8 cellular contexts compared by ENCODE assay signal in genomic region chr11:119018074-119018938, GRCh38. TPM values are rescaled to one million over a fixed set of nuclear protein-coding genes. Genes with fewer than 3 reads are reported as not detected.
DNase-seq lines count a peak whose midpoint lies in the region; ATAC-seq, FAIRE-seq and TF ChIP-seq lines count a peak whose summit lies in the region.

RPS25 (minus strand) TSS chr11:119018343; CDS start chr11:119018284, 59 bp downstream.
TRAPPC4 (plus strand) TSS chr11:119018766; CDS start chr11:119018796, 30 bp downstream.

- WGBS in esophagus squamous epithelium, 2 donors = 1% methylated on average over 19 to 26 of the region's 63 CpGs

- peak; percentile 90 for ATAC-seq in GM21786 (IDR thresholded peaks at IDR 0.05; ENCODE audit: unreplicated experiment)
- peak; percentile 92 for ATAC-seq in activated T-cell treated with anti-CD3 and anti-CD28 coated beads, Interleukin-2, amount 50 U/mL, for 72 hours (replicated peaks in 1 of 2)

- no peaks in the 10 kb centered on the region for H3K27me3 Mint-ChIP-seq in activated T-cell treated with anti-CD3 and anti-CD28 coated beads, Interleukin-2, amount 50 U/mL, for 72 hours (ENCODE audit: low read depth)

- FAIRE-seq in RCC 7860 (lab: Jason Lieb, UNC) = peak; percentile 34

- peak within 1 kb of the TSS; percentile 72 to 87 (median 82) for H3K4me3 ChIP-seq in esophagus squamous epithelium

- H3K27ac Mint-ChIP-seq in activated T-cell treated with anti-CD3 and anti-CD28 coated beads, Interleukin-2, amount 50 U/mL, for 72 hours = peak within 1 kb of the TSS; percentile 99

- no peaks in the 10 kb centered on the region for H3K9me3 Mint-ChIP-seq in activated T-cell treated with anti-CD3 and anti-CD28 coated beads, Interleukin-2, amount 50 U/mL, for 72 hours

- TF ChIP-seq CTCF in esophagus squamous epithelium (IDR thresholded peaks at IDR 0.05) = peak in 1 of 6 experiments; percentile 38

- peaks cover 75% of the 10 kb centered on the region for H3K36me3 ChIP-seq in KOPT-K1 (ENCODE audit: insufficient read depth, low read length)
- peaks cover 13 to 61% (median 22%) of the 10 kb centered on the region in 3 donors for H3K36me3 ChIP-seq in esophagus squamous epithelium

- H3K27ac ChIP-seq in KOPT-K1 (ENCODE audit: low read depth, low read length, poor library complexity, severe bottlenecking) = peak within 1 kb of the TSS; percentile 95
- peak within 1 kb of the TSS; percentile 94 to 97 (median 96) for H3K27ac ChIP-seq in esophagus squamous epithelium

- peaks cover 61% of the 10 kb centered on the region for H3K4me1 Mint-ChIP-seq in activated T-cell treated with anti-CD3 and anti-CD28 coated beads, Interleukin-2, amount 50 U/mL, for 72 hours (ENCODE audit: low read depth)

- DNase-seq in DMS79 (lab: John Stamatoyannopoulos, UW) (peak; percentile 99), RCC 7860 (ENCODE audit: low spot score) (peak; percentile 88), esophagus squamous epithelium (lab: John Stamatoyannopoulos, UW) (peak; percentile 64), myocyte (ENCODE audit: low read depth) (peak; percentile 98)
- DNase-seq in activated T-cell treated with anti-CD3 and anti-CD28 coated beads, Interleukin-2, amount 50 U/mL, for 72 hours = peak; percentile 94 to 97
- peak; percentile 83 to 95 for DNase-seq in stimulated activated CD8-positive, alpha-beta memory T cell treated with anti-CD3 and anti-CD28 coated beads, Interleukin-7, amount 100 ng/mL, for 48 hours (ENCODE audit: extremely low read depth in 1 of 2, low read depth in 1 of 2)

- H3K27me3 ChIP-seq in esophagus squamous epithelium = no peaks in the 10 kb centered on the region

- peak in 3 of 4 donors; percentile 30 to 72 (median 39) for TF ChIP-seq POLR2A in esophagus squamous epithelium (IDR thresholded peaks at IDR 0.05)

- peaks cover 21 to 40% of the 10 kb centered on the region in 2 donors for H3K36me3 Mint-ChIP-seq in activated T-cell treated with anti-CD3 and anti-CD28 coated beads, Interleukin-2, amount 50 U/mL, for 72 hours (ENCODE audit: insufficient read depth in 2 of 2)

- peaks cover 16 to 67% (median 31%) of the 10 kb centered on the region in 3 donors for H3K4me1 ChIP-seq in esophagus squamous epithelium

- intact Hi-C loops in esophagus squamous epithelium (cut with DNase I) = no loop called here

- H3K9me3 ChIP-seq in KOPT-K1 (ENCODE audit: insufficient read depth, low read length, poor library complexity, severe bottlenecking) (peaks cover 6% of the 10 kb centered on the region), esophagus squamous epithelium (no peaks in the 10 kb centered on the region)

- peak within 1 kb of the TSS; percentile 96 to 98 for H3K4me3 Mint-ChIP-seq in activated T-cell treated with anti-CD3 and anti-CD28 coated beads, Interleukin-2, amount 50 U/mL, for 72 hours

RNA-seq across cellular contexts. Expression of gene RPS25, which starts in this region (rescaled TPM):
- 1,000 to 10,000 TPM; 1,893 to 1,917 TPM for total RNA-seq in activated T-cell treated with anti-CD3 and anti-CD28 coated beads, Interleukin-2, amount 50 U/mL, for 72 hours
- total RNA-seq in esophagus squamous epithelium (1,000 to 10,000 TPM in 3 of 4 donors, 100 to 1,000 TPM in 1; 729 to 2,261 (median 1,537) TPM), myocyte (960 and 1,378 TPM in 2 replicates)
- 700 TPM for polyA plus RNA-seq in myocyte (2012)

RNA-seq across cellular contexts. Expression of gene TRAPPC4, which starts in this region (rescaled TPM):
- total RNA-seq in activated T-cell treated with anti-CD3 and anti-CD28 coated beads, Interleukin-2, amount 50 U/mL, for 72 hours = 10 to 100 TPM; 59.3 to 70.0 TPM
- 10 to 100 TPM; 26.5 to 44.4 (median 41.2) TPM for total RNA-seq in esophagus squamous epithelium
- 42.4 and 53.9 TPM in 2 replicates for total RNA-seq in myocyte
- 74.7 TPM for polyA plus RNA-seq in myocyte (2012)

Comparison
In these comparisons a context has a peak if more than half of its experiments do, and no peak if none do; other contexts are left out.
1. Peak in every context shown above with its lines: DNase-seq, ATAC-seq, H3K4me3 ChIP-seq and H3K27ac ChIP-seq.